In the genomic region with DNA sequence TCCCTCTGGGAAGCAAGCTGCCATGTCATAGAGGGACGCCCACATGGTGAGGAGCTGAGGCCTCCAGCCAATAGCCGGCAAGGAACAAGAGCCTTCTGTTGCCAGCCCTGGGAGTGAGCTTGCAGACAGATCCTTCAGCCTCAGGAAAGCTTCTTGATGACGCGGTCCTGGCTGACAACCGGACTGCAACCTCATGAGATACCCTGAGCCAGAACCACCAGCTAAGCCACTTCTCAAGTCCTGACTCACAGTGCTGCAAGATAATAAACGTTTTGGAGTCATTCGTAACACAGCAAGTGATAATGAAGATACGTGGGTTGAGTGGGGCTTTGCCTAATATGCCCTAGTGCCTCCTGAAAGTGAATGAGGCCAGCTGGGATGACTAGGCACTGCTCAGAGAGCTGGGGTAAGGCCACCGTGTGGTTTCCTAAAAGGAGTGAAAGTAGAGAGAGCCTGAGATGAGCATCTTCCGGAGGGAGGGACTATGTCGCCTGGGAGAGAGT, we compare ENCODE assay signal across 8 cellular contexts. TPM values are rescaled to one million over a fixed set of nuclear protein-coding genes. Genes with fewer than 3 reads are reported as not detected.
DNase-seq lines count a peak whose midpoint lies in the region; ATAC-seq and TF ChIP-seq lines count a peak whose summit lies in the region.

No MANE protein-coding gene starts in this region.

- peaks cover 0 to 13% (median 0%) of the 10 kb centered on the region in 3 donors for H3K4me1 ChIP-seq in gastroesophageal sphincter

- in situ Hi-C loops in Caki2 (cut with HindIII; ENCODE audit: low pct_unique_long_range_greater_than_20kb, low sequenced_read_pairs): no loop called here

- H3K36me3 Mint-ChIP-seq in activated T-cell treated with anti-CD3 and anti-CD28 coated beads, Interleukin-2, amount 50 U/mL, for 4 hours (ENCODE audit: insufficient read depth): no peaks in the 10 kb centered on the region
- no peaks in the 10 kb centered on the region for H3K36me3 Mint-ChIP-seq in progenitor cell of endocrine pancreas (ENCODE audit: insufficient read depth)

- no peak for TF ChIP-seq EP300 in gastroesophageal sphincter (IDR thresholded peaks at IDR 0.05)

- 55 to 65% methylated on average over 4 to 7 of the region's 11 CpGs for WGBS in gastroesophageal sphincter (ENCODE audit: low coverage in 1 of 2), 2 donors

- no peak overlapping the region for H3K4me3 ChIP-seq in gastroesophageal sphincter

- no peaks in the 10 kb centered on the region for H3K9me3 ChIP-seq in gastroesophageal sphincter

- H3K36me3 ChIP-seq in gastroesophageal sphincter: no peaks in the 10 kb centered on the region

- no peaks in the 10 kb centered on the region for H3K9me3 Mint-ChIP-seq in activated T-cell treated with anti-CD3 and anti-CD28 coated beads, Interleukin-2, amount 50 U/mL, for 4 hours
- no peaks in the 10 kb centered on the region for H3K9me3 Mint-ChIP-seq in progenitor cell of endocrine pancreas (ENCODE audit: low read depth)

- DNase-seq in Caki2 (ENCODE audit: low read depth): peak; percentile 79
- no peak for DNase-seq in activated T-cell treated with anti-CD3 and anti-CD28 coated beads, Interleukin-2, amount 50 U/mL, for 4 hours
- peak; percentile 44 for DNase-seq in pulmonary artery endothelial cell (ENCODE audit: low read depth, low spot score)
- DNase-seq in SW480 (ENCODE audit: low spot score): no peak
- DNase-seq in progenitor cell of endocrine pancreas (ENCODE audit: low spot score, unreplicated experiment): no peak

- no peak overlapping the region for H3K4me3 Mint-ChIP-seq in activated T-cell treated with anti-CD3 and anti-CD28 coated beads, Interleukin-2, amount 50 U/mL, for 4 hours
- no peak overlapping the region for H3K4me3 Mint-ChIP-seq in progenitor cell of endocrine pancreas (ENCODE audit: low read depth)

- H3K4me1 Mint-ChIP-seq in activated T-cell treated with anti-CD3 and anti-CD28 coated beads, Interleukin-2, amount 50 U/mL, for 4 hours (ENCODE audit: low read depth): peaks cover 7% of the 10 kb centered on the region
- peaks cover 14% of the 10 kb centered on the region for H3K4me1 Mint-ChIP-seq in progenitor cell of endocrine pancreas (ENCODE audit: low read depth)

- H3K27me3 ChIP-seq in gastroesophageal sphincter: no peaks in the 10 kb centered on the region

- H3K27ac Mint-ChIP-seq in progenitor cell of endocrine pancreas: no peak overlapping the region

- no peaks in the 10 kb centered on the region for H3K27me3 Mint-ChIP-seq in activated T-cell treated with anti-CD3 and anti-CD28 coated beads, Interleukin-2, amount 50 U/mL, for 4 hours (ENCODE audit: low read depth)
- peaks cover 1% of the 10 kb centered on the region for H3K27me3 Mint-ChIP-seq in progenitor cell of endocrine pancreas

- TF ChIP-seq POLR2A in gastroesophageal sphincter (IDR thresholded peaks at IDR 0.05): no peak

- peak overlapping the region; percentile 39 to 71 (median 62) for H3K27ac ChIP-seq in gastroesophageal sphincter

- no peak for TF ChIP-seq CTCF in gastroesophageal sphincter (IDR thresholded peaks at IDR 0.05)
- TF ChIP-seq CTCF in progenitor cell of endocrine pancreas (IDR thresholded peaks at IDR 0.05; ENCODE audit: unreplicated experiment): no peak

- ATAC-seq in GM19438 (IDR thresholded peaks at IDR 0.05; ENCODE audit: low read depth, unreplicated experiment) (peak; percentile 86), HG03469 (IDR thresholded peaks at IDR 0.05; ENCODE audit: unreplicated experiment) (peak; percentile 91), gastroesophageal sphincter (peak; percentile 95)
- peak; percentile 77 to 83 for ATAC-seq in activated T-cell treated with anti-CD3 and anti-CD28 coated beads, Interleukin-2, amount 50 U/mL, for 4 hours

RNA-seq across cellular contexts. Expression of a gene that starts 53.8 kb away (rescaled TPM):
- total RNA-seq in Caki2 (2014; rRNA removed; shearing (Covaris generic); ENCODE audit: low replicate concordance): 7.0 and 7.1 TPM in 2 replicates
- total RNA-seq in activated T-cell treated with anti-CD3 and anti-CD28 coated beads, Interleukin-2, amount 50 U/mL, for 4 hours: 1 to 10 TPM in 2 of 3 donors, under 1 TPM in 1; 0.84 to 3.2 (median 1.1) TPM
- 10 to 100 TPM in 1 of 4 donors, 1 to 10 TPM in 3; 4.2 to 18.5 (median 7.4) TPM for total RNA-seq in gastroesophageal sphincter
- 4.0 TPM in 2 replicates for total RNA-seq in pulmonary artery endothelial cell
- total RNA-seq in progenitor cell of endocrine pancreas: 13.3 and 15.8 TPM in 2 replicates

Comparison
In these comparisons a context has a peak if more than half of its experiments do, and no peak if none do; other contexts are left out.
1. DNase-seq: peak in Caki2 (single experiment) and pulmonary artery endothelial cell (single experiment); none in activated T-cell treated with anti-CD3 and anti-CD28 coated beads, Interleukin-2, amount 50 U/mL, for 4 hours (single experiment), SW480 (single experiment) and progenitor cell of endocrine pancreas (single experiment).
2. Peak in every context shown above with its lines, with median percentiles within 50 percentile points of each other: ATAC-seq.